ENCODE assay signal across 10 cellular contexts in genomic region chr3:149016669-149017541, GRCh38. TPM values are rescaled to one million over a fixed set of nuclear protein-coding genes. Genes with fewer than 3 reads are reported as not detected.
DNase-seq lines count a peak whose midpoint lies in the region; ATAC-seq and TF ChIP-seq lines count a peak whose summit lies in the region.
"Had no signal": no experiment of that assay in that cellular context is flagged by ENCODE, and none has a peak within 500 bp of the region (broad histone marks: within the 10 kb centered on the region; RNA-seq: fewer than 3 reads in every experiment).

No MANE protein-coding gene starts in this region.

- no peak for TF ChIP-seq POLR2A in gastroesophageal sphincter (IDR thresholded peaks at IDR 0.05)
- no peak for TF ChIP-seq POLR2A in lower leg skin (IDR thresholded peaks at IDR 0.05)

- intact Hi-C loops in lower leg skin (cut with DNase I; ENCODE audit: low total_unique reads) = no loop called here
- intact Hi-C loops in activated naive CD4-positive, alpha-beta T cell treated with anti-CD3 and anti-CD28 coated beads for 36 hours (cut with micrococcal nuclease) = no loop called here

- peaks cover 33% of the 10 kb centered on the region for H3K4me1 Mint-ChIP-seq in activated CD4-positive, alpha-beta memory T cell treated with anti-CD3 and anti-CD28 coated beads, Interleukin-2, amount 10 ng/mL, durations not matched to agents 7 days and 5 days
- peaks cover 5% of the 10 kb centered on the region for H3K4me1 Mint-ChIP-seq in activated naive CD4-positive, alpha-beta T cell treated with anti-CD3 and anti-CD28 coated beads for 36 hours (ENCODE audit: low read depth)
- H3K4me1 Mint-ChIP-seq: mesothelial cell of epicardium had no signal

- TF ChIP-seq CTCF in HFF-Myc (IDR thresholded peaks at IDR 0.05; ENCODE audit: low read depth, low read length, missing control alignments) (no peak), gastroesophageal sphincter (IDR thresholded peaks at IDR 0.05) (no peak), lower leg skin (IDR thresholded peaks at IDR 0.05) (no peak)

- WGBS in gastroesophageal sphincter (ENCODE audit: low coverage in 1 of 2), 2 donors = 40 to 54% methylated on average over 6 to 8 of the region's 9 CpGs
- 62 to 68% methylated on average over 9 of the region's 9 CpGs for WGBS in lower leg skin, 2 donors

- ATAC-seq in gastroesophageal sphincter = no peak

- H3K27ac Mint-ChIP-seq in activated CD4-positive, alpha-beta memory T cell treated with anti-CD3 and anti-CD28 coated beads, Interleukin-2, amount 10 ng/mL, durations not matched to agents 7 days and 5 days = peak overlapping the region; percentile 21
- H3K27ac Mint-ChIP-seq in activated naive CD4-positive, alpha-beta T cell treated with anti-CD3 and anti-CD28 coated beads for 36 hours = no peak overlapping the region
- H3K27ac Mint-ChIP-seq: mesothelial cell of epicardium had no signal

- no peak for TF ChIP-seq EP300 in gastroesophageal sphincter (IDR thresholded peaks at IDR 0.05)

- POLR2A ChIA-PET in activated CD4-positive, alpha-beta memory T cell treated with anti-CD3 and anti-CD28 coated beads, Interleukin-2, amount 10 ng/mL, durations not matched to agents 7 days and 5 days (lab: Charles Lee) = interaction anchor here (1.0 to 2.3 kb wide), 2 partner anchors 18 to 25 kb away, joined by 3 to 9 read pairs; partner anchors contain the start of gene GYG1

- no peak overlapping the region for H3K4me3 ChIP-seq in HFF-Myc (replicated peaks; ENCODE audit: low read depth, low read length)
- H3K4me3 ChIP-seq in gastroesophageal sphincter = no peak overlapping the region
- no peak overlapping the region for H3K4me3 ChIP-seq in lower leg skin (ENCODE audit: low read depth, poor library complexity, severe bottlenecking)

- H3K36me3 Mint-ChIP-seq in activated CD4-positive, alpha-beta memory T cell treated with anti-CD3 and anti-CD28 coated beads, Interleukin-2, amount 10 ng/mL, durations not matched to agents 7 days and 5 days (ENCODE audit: low read depth) = peaks cover 51% of the 10 kb centered on the region
- H3K36me3 Mint-ChIP-seq in activated naive CD4-positive, alpha-beta T cell treated with anti-CD3 and anti-CD28 coated beads for 36 hours (ENCODE audit: low read depth) = peaks cover 30% of the 10 kb centered on the region

- peaks cover 6 to 92% (median 7%) of the 10 kb centered on the region in 3 donors for H3K4me1 ChIP-seq in gastroesophageal sphincter

- CTCF ChIA-PET in activated CD4-positive, alpha-beta memory T cell treated with anti-CD3 and anti-CD28 coated beads, Interleukin-2, amount 10 ng/mL, durations not matched to agents 7 days and 5 days (lab: Charles Lee) = no interaction called here
- CTCF ChIA-PET in activated naive CD4-positive, alpha-beta T cell treated with anti-CD3 and anti-CD28 coated beads for 36 hours (lab: Charles Lee) = no interaction called here

- H3K27me3 Mint-ChIP-seq in activated CD4-positive, alpha-beta memory T cell treated with anti-CD3 and anti-CD28 coated beads, Interleukin-2, amount 10 ng/mL, durations not matched to agents 7 days and 5 days = no peaks in the 10 kb centered on the region
- no peaks in the 10 kb centered on the region for H3K27me3 Mint-ChIP-seq in activated naive CD4-positive, alpha-beta T cell treated with anti-CD3 and anti-CD28 coated beads for 36 hours (ENCODE audit: low read depth)

- peak; percentile 48 for DNase-seq in HFF-Myc (ENCODE audit: extremely low read depth, low read depth)
- no peak for DNase-seq in activated CD4-positive, alpha-beta memory T cell treated with anti-CD3 and anti-CD28 coated beads, Interleukin-2, amount 10 ng/mL, durations not matched to agents 7 days and 5 days
- peak; percentile 13 for DNase-seq in smooth muscle cell of the brain vasculature (ENCODE audit: low read depth, low spot score)
- no peak for DNase-seq in lower leg skin (ENCODE audit: low spot score in 2 of 2)
- no peak for DNase-seq in activated naive CD4-positive, alpha-beta T cell treated with anti-CD3 and anti-CD28 coated beads for 36 hours
- no peak for DNase-seq in NCI-H82 treated with DMSO at 0.1 percent for 48 hours (lab: John Stamatoyannopoulos, UW; ENCODE audit: unreplicated experiment)
- DNase-seq: NCI-H146, T-helper 9 cell had no signal

- no peaks in the 10 kb centered on the region for H3K9me3 Mint-ChIP-seq in activated CD4-positive, alpha-beta memory T cell treated with anti-CD3 and anti-CD28 coated beads, Interleukin-2, amount 10 ng/mL, durations not matched to agents 7 days and 5 days
- no peaks in the 10 kb centered on the region for H3K9me3 Mint-ChIP-seq in activated naive CD4-positive, alpha-beta T cell treated with anti-CD3 and anti-CD28 coated beads for 36 hours
- H3K9me3 Mint-ChIP-seq: mesothelial cell of epicardium had no signal

- H3K36me3 ChIP-seq in gastroesophageal sphincter = peaks cover 0 to 38% of the 10 kb centered on the region in 2 donors

- H3K27me3 ChIP-seq in gastroesophageal sphincter = no peaks in the 10 kb centered on the region

- no peak overlapping the region for H3K4me3 Mint-ChIP-seq in activated CD4-positive, alpha-beta memory T cell treated with anti-CD3 and anti-CD28 coated beads, Interleukin-2, amount 10 ng/mL, durations not matched to agents 7 days and 5 days
- no peak overlapping the region for H3K4me3 Mint-ChIP-seq in activated naive CD4-positive, alpha-beta T cell treated with anti-CD3 and anti-CD28 coated beads for 36 hours
- H3K4me3 Mint-ChIP-seq: mesothelial cell of epicardium had no signal

- H3K27ac ChIP-seq in gastroesophageal sphincter = peak overlapping the region; percentile 7 to 55 (median 52)

- no peaks in the 10 kb centered on the region for H3K9me3 ChIP-seq in gastroesophageal sphincter

RNA-seq across cellular contexts. Expression of gene GYG1, which starts 25.6 kb away (rescaled TPM):
- 10 to 100 TPM; 44.5 to 46.5 TPM for total RNA-seq in activated CD4-positive, alpha-beta memory T cell treated with anti-CD3 and anti-CD28 coated beads, Interleukin-2, amount 10 ng/mL, durations not matched to agents 7 days and 5 days
- 100 to 1,000 TPM; 117 to 883 (median 126) TPM for total RNA-seq in gastroesophageal sphincter
- 10 to 100 TPM in 1 of 4 donors, 1 to 10 TPM in 3; 6.7 to 12.3 (median 7.5) TPM for total RNA-seq in lower leg skin
- total RNA-seq in activated naive CD4-positive, alpha-beta T cell treated with anti-CD3 and anti-CD28 coated beads for 36 hours = 10 to 100 TPM; 13.5 to 13.9 TPM

Comparison
In these comparisons a context has a peak if more than half of its experiments do, and no peak if none do; other contexts are left out.
1. DNase-seq: peak in HFF-Myc (single experiment) and smooth muscle cell of the brain vasculature (single experiment); none in activated CD4-positive, alpha-beta memory T cell treated with anti-CD3 and anti-CD28 coated beads, Interleukin-2, amount 10 ng/mL, durations not matched to agents 7 days and 5 days (single experiment), lower leg skin (0 of 2), activated naive CD4-positive, alpha-beta T cell treated with anti-CD3 and anti-CD28 coated beads for 36 hours (single experiment) and NCI-H82 treated with DMSO at 0.1 percent for 48 hours (single experiment).